ENCODE assay signal across 1 cellular context in genomic region chr1:183996396-183996795, GRCh38.
A peak's percentile ranks its signal among the peaks of the same experiment; 100 is the strongest.
TF ChIP-seq lines count a peak whose summit lies in the region.

No MANE protein-coding gene starts in this region.

TF ChIP-seq in HepG2, 621 proteins besides CTCF, POLR2A, EP300 and RAD21 (continued from another document and continues in another):
- no peak for TF ChIP-seq ZNF280B (CRISPR knock-in tag; IDR thresholded peaks at IDR 0.05; ENCODE audit: borderline replicate concordance)
- TF ChIP-seq ZNF724P (CRISPR knock-in tag; IDR thresholded peaks at IDR 0.05; ENCODE audit: borderline replicate concordance), result no peak
- no peak for TF ChIP-seq SMARCC2 (IDR thresholded peaks at IDR 0.05)
- no peak; the same call in 1 of the 2 replicates for TF ChIP-seq SMAD3 (CRISPR knock-in tag; IDR thresholded peaks at IDR 0.05)
- TF ChIP-seq ZNF720 (CRISPR knock-in tag; IDR thresholded peaks at IDR 0.05), result no peak
- TF ChIP-seq ZMAT5 (CRISPR knock-in tag; IDR thresholded peaks at IDR 0.05; ENCODE audit: borderline replicate concordance, low read depth), result no peak
- TF ChIP-seq, protein P1, sequence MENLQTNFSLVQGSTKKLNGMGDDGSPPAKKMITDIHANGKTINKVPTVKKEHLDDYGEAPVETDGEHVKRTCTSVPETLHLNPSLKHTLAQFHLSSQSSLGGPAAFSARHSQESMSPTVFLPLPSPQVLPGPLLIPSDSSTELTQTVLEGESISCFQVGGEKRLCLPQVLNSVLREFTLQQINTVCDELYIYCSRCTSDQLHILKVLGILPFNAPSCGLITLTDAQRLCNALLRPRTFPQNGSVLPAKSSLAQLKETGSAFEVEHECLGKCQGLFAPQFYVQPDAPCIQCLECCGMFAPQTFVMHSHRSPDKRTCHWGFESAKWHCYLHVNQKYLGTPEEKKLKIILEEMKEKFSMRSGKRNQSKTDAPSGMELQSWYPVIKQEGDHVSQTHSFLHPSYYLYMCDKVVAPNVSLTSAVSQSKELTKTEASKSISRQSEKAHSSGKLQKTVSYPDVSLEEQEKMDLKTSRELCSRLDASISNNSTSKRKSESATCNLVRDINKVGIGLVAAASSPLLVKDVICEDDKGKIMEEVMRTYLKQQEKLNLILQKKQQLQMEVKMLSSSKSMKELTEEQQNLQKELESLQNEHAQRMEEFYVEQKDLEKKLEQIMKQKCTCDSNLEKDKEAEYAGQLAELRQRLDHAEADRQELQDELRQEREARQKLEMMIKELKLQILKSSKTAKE (CRISPR knock-in tag; IDR thresholded peaks at IDR 0.05; ENCODE audit: borderline replicate concordance), result no peak
- TF ChIP-seq, protein P2, sequence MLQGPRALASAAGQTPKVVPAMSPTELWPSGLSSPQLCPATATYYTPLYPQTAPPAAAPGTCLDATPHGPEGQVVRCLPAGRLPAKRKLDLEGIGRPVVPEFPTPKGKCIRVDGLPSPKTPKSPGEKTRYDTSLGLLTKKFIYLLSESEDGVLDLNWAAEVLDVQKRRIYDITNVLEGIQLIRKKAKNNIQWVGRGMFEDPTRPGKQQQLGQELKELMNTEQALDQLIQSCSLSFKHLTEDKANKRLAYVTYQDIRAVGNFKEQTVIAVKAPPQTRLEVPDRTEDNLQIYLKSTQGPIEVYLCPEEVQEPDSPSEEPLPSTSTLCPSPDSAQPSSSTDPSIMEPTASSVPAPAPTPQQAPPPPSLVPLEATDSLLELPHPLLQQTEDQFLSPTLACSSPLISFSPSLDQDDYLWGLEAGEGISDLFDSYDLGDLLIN (CRISPR knock-in tag; IDR thresholded peaks at IDR 0.05; ENCODE audit: borderline replicate concordance), result no peak
- no peak for TF ChIP-seq ZNF615 (CRISPR knock-in tag; IDR thresholded peaks at IDR 0.05; ENCODE audit: borderline replicate concordance)
- TF ChIP-seq IRF2 (CRISPR knock-in tag; IDR thresholded peaks at IDR 0.05), result 0 out of 2 replicates have a peak, but pooled peaks have one; percentile 26
- TF ChIP-seq ZMYM2 (CRISPR knock-in tag; IDR thresholded peaks at IDR 0.05), result no peak
- no peak for TF ChIP-seq EZH2 (conservative IDR thresholded peaks at IDR 0.05; ENCODE audit: low read depth, low read length)
- TF ChIP-seq ZNF841 (CRISPR knock-in tag; IDR thresholded peaks at IDR 0.05; ENCODE audit: borderline replicate concordance), result no peak
- TF ChIP-seq, protein P3, sequence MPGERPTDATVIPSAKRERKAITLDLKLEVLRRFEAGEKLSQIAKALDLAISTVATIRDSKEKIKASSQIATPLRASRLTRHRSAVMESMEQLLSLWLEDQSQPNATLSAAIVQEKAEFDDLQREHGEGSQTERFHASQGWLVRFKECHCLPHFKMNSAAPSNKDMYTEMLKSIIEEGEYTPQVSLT (CRISPR knock-in tag; IDR thresholded peaks at IDR 0.05; ENCODE audit: borderline replicate concordance, low read depth), result no peak
- TF ChIP-seq PHF21A (CRISPR knock-in tag; IDR thresholded peaks at IDR 0.05), result peak; percentile 69; the same call in 1 of the 2 replicates
- no peak for TF ChIP-seq KMT2B (CRISPR knock-in tag; IDR thresholded peaks at IDR 0.05)
- TF ChIP-seq ZNF782 (CRISPR knock-in tag; IDR thresholded peaks at IDR 0.05; ENCODE audit: borderline replicate concordance), result no peak
- TF ChIP-seq ATF7-NPFF (CRISPR knock-in tag; IDR thresholded peaks at IDR 0.05; ENCODE audit: low read depth), result no peak
- TF ChIP-seq HOXA5 (CRISPR knock-in tag; IDR thresholded peaks at IDR 0.05), result no peak
- peak; percentile 79; the same call in 1 of the 2 replicates for TF ChIP-seq ZNF775 (CRISPR knock-in tag; IDR thresholded peaks at IDR 0.05; ENCODE audit: borderline replicate concordance)
- no peak for TF ChIP-seq MIER2 (CRISPR knock-in tag; IDR thresholded peaks at IDR 0.05)
- no peak for TF ChIP-seq ZBTB2 (CRISPR knock-in tag; IDR thresholded peaks at IDR 0.05; ENCODE audit: low read depth)
- TF ChIP-seq PPARG (CRISPR knock-in tag; conservative IDR thresholded peaks at IDR 0.05), result 0 out of 2 replicates have a peak, but pooled peaks have one; percentile 13
- TF ChIP-seq FOXK1 (CRISPR knock-in tag; IDR thresholded peaks at IDR 0.05; ENCODE audit: borderline replicate concordance, low read depth), result no peak; the same call in 1 of the 2 replicates
- no peak for TF ChIP-seq CC2D1A (CRISPR knock-in tag; IDR thresholded peaks at IDR 0.05)
- TF ChIP-seq HNF4A (CRISPR knock-in tag; IDR thresholded peaks at IDR 0.05), result peak; percentile 59
- no peak for TF ChIP-seq ZSCAN30 (CRISPR knock-in tag; IDR thresholded peaks at IDR 0.05)
- no peak for TF ChIP-seq KLF6 (CRISPR knock-in tag; IDR thresholded peaks at IDR 0.05)
- no peak for TF ChIP-seq HMG20A (CRISPR knock-in tag; IDR thresholded peaks at IDR 0.05; ENCODE audit: borderline replicate concordance)
- no peak for TF ChIP-seq SP5 (CRISPR knock-in tag; IDR thresholded peaks at IDR 0.05; ENCODE audit: borderline replicate concordance, low read depth)
- no peak for TF ChIP-seq AKNA (CRISPR knock-in tag; IDR thresholded peaks at IDR 0.05; ENCODE audit: borderline replicate concordance)
- no peak for TF ChIP-seq ZKSCAN1 (IDR thresholded peaks at IDR 0.05; ENCODE audit: low read length)
- no peak for TF ChIP-seq SIN3B (IDR thresholded peaks at IDR 0.05; ENCODE audit: low read length)
- TF ChIP-seq RBM39 (IDR thresholded peaks at IDR 0.05; ENCODE audit: low read depth, low read length, poor library complexity, severe bottlenecking), result no peak
- no peak for TF ChIP-seq POLR2AphosphoS2 (IDR thresholded peaks at IDR 0.05; ENCODE audit: low read depth, low read length)
- TF ChIP-seq, protein P4, sequence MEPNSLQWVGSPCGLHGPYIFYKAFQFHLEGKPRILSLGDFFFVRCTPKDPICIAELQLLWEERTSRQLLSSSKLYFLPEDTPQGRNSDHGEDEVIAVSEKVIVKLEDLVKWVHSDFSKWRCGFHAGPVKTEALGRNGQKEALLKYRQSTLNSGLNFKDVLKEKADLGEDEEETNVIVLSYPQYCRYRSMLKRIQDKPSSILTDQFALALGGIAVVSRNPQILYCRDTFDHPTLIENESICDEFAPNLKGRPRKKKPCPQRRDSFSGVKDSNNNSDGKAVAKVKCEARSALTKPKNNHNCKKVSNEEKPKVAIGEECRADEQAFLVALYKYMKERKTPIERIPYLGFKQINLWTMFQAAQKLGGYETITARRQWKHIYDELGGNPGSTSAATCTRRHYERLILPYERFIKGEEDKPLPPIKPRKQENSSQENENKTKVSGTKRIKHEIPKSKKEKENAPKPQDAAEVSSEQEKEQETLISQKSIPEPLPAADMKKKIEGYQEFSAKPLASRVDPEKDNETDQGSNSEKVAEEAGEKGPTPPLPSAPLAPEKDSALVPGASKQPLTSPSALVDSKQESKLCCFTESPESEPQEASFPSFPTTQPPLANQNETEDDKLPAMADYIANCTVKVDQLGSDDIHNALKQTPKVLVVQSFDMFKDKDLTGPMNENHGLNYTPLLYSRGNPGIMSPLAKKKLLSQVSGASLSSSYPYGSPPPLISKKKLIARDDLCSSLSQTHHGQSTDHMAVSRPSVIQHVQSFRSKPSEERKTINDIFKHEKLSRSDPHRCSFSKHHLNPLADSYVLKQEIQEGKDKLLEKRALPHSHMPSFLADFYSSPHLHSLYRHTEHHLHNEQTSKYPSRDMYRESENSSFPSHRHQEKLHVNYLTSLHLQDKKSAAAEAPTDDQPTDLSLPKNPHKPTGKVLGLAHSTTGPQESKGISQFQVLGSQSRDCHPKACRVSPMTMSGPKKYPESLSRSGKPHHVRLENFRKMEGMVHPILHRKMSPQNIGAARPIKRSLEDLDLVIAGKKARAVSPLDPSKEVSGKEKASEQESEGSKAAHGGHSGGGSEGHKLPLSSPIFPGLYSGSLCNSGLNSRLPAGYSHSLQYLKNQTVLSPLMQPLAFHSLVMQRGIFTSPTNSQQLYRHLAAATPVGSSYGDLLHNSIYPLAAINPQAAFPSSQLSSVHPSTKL (CRISPR knock-in tag; IDR thresholded peaks at IDR 0.05), result peak; percentile 80
- TF ChIP-seq SUZ12 (IDR thresholded peaks at IDR 0.05; ENCODE audit: low read depth, low read length), result no peak
- TF ChIP-seq ZIK1 (CRISPR knock-in tag; IDR thresholded peaks at IDR 0.05; ENCODE audit: borderline replicate concordance, low read depth), result no peak
- no peak for TF ChIP-seq ZMAT3 (CRISPR knock-in tag; conservative IDR thresholded peaks at IDR 0.05)
- TF ChIP-seq THAP7 (CRISPR knock-in tag; IDR thresholded peaks at IDR 0.05), result no peak
- no peak for TF ChIP-seq ZSCAN20 (CRISPR knock-in tag; IDR thresholded peaks at IDR 0.05; ENCODE audit: borderline replicate concordance)
- no peak for TF ChIP-seq PHF5A (CRISPR knock-in tag; IDR thresholded peaks at IDR 0.05; ENCODE audit: low read depth, unreplicated experiment)
- TF ChIP-seq CAMTA2 (CRISPR knock-in tag; IDR thresholded peaks at IDR 0.05; ENCODE audit: borderline replicate concordance), result no peak
- no peak for TF ChIP-seq ZNF781 (CRISPR knock-in tag; IDR thresholded peaks at IDR 0.05; ENCODE audit: borderline replicate concordance, not compliant biosample characterization)
- no peak for TF ChIP-seq ZNF460 (CRISPR knock-in tag; IDR thresholded peaks at IDR 0.05; ENCODE audit: borderline replicate concordance)
- TF ChIP-seq, protein P5, sequence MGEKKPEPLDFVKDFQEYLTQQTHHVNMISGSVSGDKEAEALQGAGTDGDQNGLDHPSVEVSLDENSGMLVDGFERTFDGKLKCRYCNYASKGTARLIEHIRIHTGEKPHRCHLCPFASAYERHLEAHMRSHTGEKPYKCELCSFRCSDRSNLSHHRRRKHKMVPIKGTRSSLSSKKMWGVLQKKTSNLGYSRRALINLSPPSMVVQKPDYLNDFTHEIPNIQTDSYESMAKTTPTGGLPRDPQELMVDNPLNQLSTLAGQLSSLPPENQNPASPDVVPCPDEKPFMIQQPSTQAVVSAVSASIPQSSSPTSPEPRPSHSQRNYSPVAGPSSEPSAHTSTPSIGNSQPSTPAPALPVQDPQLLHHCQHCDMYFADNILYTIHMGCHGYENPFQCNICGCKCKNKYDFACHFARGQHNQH (CRISPR knock-in tag; IDR thresholded peaks at IDR 0.05), result peak; percentile 60; the same call in 1 of the 2 replicates
- no peak for TF ChIP-seq ZNF607 (CRISPR knock-in tag; IDR thresholded peaks at IDR 0.05; ENCODE audit: borderline replicate concordance)
- no peak for TF ChIP-seq NR3C1 (CRISPR knock-in tag; IDR thresholded peaks at IDR 0.05)
- no peak for TF ChIP-seq SP140L (CRISPR knock-in tag; IDR thresholded peaks at IDR 0.05; ENCODE audit: borderline replicate concordance)
- TF ChIP-seq ASH2L (IDR thresholded peaks at IDR 0.05; ENCODE audit: insufficient read length, low read depth, low read length), result no peak
- no peak for TF ChIP-seq ZSCAN9 (CRISPR knock-in tag; IDR thresholded peaks at IDR 0.05; ENCODE audit: borderline replicate concordance)
